Comparison of ENCODE assay signal across 3 cellular contexts in the genomic region with DNA sequence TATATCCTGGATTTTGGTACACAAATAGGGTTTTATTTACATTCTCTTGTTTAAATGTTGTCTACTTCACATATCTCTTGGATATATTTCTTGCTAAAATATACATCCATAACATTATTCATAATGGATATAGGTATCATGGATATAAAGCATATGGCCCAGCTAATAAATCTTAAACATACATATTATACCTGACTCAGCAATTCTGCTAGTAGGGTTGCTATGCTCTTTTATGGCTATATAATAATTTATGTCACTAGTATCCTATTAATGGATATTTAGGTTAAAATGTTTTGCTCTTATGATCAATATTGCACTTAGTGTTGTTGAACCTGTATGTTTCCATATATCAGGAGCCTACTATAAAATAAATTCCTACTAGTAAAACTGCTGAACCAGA.
TF ChIP-seq lines count a peak whose summit lies in the region.

No MANE protein-coding gene starts in this region.

TF ChIP-seq in HepG2, 621 proteins besides CTCF, POLR2A, EP300 and RAD21:
- TF ChIP-seq SSRP1 (CRISPR knock-in tag; IDR thresholded peaks at IDR 0.05) (no peak), MAFF (IDR thresholded peaks at IDR 0.05; ENCODE audit: low read depth, low read length) (peak; percentile 97), MAFK (conservative IDR thresholded peaks at IDR 0.05 in 1 of 2, IDR thresholded peaks at IDR 0.05 in 1 of 2; ENCODE audit: low read length in 2 of 2) (peak; percentile 95 to 98), IRF9 (CRISPR knock-in tag; IDR thresholded peaks at IDR 0.05; ENCODE audit: borderline replicate concordance) (no peak)
- TF ChIP-seq, protein P1, sequence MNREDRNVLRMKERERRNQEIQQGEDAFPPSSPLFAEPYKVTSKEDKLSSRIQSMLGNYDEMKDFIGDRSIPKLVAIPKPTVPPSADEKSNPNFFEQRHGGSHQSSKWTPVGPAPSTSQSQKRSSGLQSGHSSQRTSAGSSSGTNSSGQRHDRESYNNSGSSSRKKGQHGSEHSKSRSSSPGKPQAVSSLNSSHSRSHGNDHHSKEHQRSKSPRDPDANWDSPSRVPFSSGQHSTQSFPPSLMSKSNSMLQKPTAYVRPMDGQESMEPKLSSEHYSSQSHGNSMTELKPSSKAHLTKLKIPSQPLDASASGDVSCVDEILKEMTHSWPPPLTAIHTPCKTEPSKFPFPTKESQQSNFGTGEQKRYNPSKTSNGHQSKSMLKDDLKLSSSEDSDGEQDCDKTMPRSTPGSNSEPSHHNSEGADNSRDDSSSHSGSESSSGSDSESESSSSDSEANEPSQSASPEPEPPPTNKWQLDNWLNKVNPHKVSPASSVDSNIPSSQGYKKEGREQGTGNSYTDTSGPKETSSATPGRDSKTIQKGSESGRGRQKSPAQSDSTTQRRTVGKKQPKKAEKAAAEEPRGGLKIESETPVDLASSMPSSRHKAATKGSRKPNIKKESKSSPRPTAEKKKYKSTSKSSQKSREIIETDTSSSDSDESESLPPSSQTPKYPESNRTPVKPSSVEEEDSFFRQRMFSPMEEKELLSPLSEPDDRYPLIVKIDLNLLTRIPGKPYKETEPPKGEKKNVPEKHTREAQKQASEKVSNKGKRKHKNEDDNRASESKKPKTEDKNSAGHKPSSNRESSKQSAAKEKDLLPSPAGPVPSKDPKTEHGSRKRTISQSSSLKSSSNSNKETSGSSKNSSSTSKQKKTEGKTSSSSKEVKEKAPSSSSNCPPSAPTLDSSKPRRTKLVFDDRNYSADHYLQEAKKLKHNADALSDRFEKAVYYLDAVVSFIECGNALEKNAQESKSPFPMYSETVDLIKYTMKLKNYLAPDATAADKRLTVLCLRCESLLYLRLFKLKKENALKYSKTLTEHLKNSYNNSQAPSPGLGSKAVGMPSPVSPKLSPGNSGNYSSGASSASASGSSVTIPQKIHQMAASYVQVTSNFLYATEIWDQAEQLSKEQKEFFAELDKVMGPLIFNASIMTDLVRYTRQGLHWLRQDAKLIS (CRISPR knock-in tag; IDR thresholded peaks at IDR 0.05): no peak

TF ChIP-seq in K562, 482 proteins besides CTCF, POLR2A, EP300 and RAD21:
- TF ChIP-seq RBM22 (IDR thresholded peaks at IDR 0.05; ENCODE audit: low read depth, low read length, poor library complexity, severe bottlenecking): no peak
- TF ChIP-seq SMARCE1 (IDR thresholded peaks at IDR 0.05): no peak
- TF ChIP-seq MAFG (tag; conservative IDR thresholded peaks at IDR 0.05): peak; percentile 79
- no peak for TF ChIP-seq ZBTB8A (IDR thresholded peaks at IDR 0.05; ENCODE audit: partially characterized antibody)
- peak; percentile 92 for TF ChIP-seq MAFF (IDR thresholded peaks at IDR 0.05; ENCODE audit: low read length)
- TF ChIP-seq, protein P2, sequence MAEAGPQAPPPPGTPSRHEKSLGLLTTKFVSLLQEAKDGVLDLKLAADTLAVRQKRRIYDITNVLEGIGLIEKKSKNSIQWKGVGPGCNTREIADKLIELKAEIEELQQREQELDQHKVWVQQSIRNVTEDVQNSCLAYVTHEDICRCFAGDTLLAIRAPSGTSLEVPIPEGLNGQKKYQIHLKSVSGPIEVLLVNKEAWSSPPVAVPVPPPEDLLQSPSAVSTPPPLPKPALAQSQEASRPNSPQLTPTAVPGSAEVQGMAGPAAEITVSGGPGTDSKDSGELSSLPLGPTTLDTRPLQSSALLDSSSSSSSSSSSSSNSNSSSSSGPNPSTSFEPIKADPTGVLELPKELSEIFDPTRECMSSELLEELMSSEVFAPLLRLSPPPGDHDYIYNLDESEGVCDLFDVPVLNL (CRISPR knock-in tag; IDR thresholded peaks at IDR 0.05; ENCODE audit: low read depth): no peak
- TF ChIP-seq ZNF316 (IDR thresholded peaks at IDR 0.05): peak; percentile 92
- peak; percentile 85 for TF ChIP-seq C11orf30 (IDR thresholded peaks at IDR 0.05; ENCODE audit: low read depth)
- no peak for TF ChIP-seq RBM15 (IDR thresholded peaks at IDR 0.05; ENCODE audit: insufficient read depth, low read length)
- no peak for TF ChIP-seq HDAC1 (IDR thresholded peaks at IDR 0.05)
- TF ChIP-seq RBFOX2 (IDR thresholded peaks at IDR 0.05; ENCODE audit: low read depth, low read length): no peak
- no peak for TF ChIP-seq ZNF431 (CRISPR knock-in tag; IDR thresholded peaks at IDR 0.05)
- TF ChIP-seq MAFK (IDR thresholded peaks at IDR 0.05; ENCODE audit: low read length): peak; percentile 96
- no peak for TF ChIP-seq HDAC3 (IDR thresholded peaks at IDR 0.05; ENCODE audit: borderline replicate concordance, partially characterized antibody)
- TF ChIP-seq, protein P3, sequence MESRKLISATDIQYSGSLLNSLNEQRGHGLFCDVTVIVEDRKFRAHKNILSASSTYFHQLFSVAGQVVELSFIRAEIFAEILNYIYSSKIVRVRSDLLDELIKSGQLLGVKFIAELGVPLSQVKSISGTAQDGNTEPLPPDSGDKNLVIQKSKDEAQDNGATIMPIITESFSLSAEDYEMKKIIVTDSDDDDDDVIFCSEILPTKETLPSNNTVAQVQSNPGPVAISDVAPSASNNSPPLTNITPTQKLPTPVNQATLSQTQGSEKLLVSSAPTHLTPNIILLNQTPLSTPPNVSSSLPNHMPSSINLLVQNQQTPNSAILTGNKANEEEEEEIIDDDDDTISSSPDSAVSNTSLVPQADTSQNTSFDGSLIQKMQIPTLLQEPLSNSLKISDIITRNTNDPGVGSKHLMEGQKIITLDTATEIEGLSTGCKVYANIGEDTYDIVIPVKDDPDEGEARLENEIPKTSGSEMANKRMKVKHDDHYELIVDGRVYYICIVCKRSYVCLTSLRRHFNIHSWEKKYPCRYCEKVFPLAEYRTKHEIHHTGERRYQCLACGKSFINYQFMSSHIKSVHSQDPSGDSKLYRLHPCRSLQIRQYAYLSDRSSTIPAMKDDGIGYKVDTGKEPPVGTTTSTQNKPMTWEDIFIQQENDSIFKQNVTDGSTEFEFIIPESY (CRISPR knock-in tag; IDR thresholded peaks at IDR 0.05): no peak
- no peak for TF ChIP-seq MAX (CRISPR knock-in tag; IDR thresholded peaks at IDR 0.05)
- no peak for TF ChIP-seq POLR2AphosphoS5 (IDR thresholded peaks at IDR 0.05; ENCODE audit: control insufficient read depth, insufficient read depth, low read depth, low read length)
- no peak for TF ChIP-seq XRCC4 (IDR thresholded peaks at IDR 0.05; ENCODE audit: extremely low read depth, insufficient read depth, insufficient read length)
- TF ChIP-seq FOXA1 (IDR thresholded peaks at IDR 0.05; ENCODE audit: borderline replicate concordance): no peak
TF ChIP-seq in K562: peak in this region for 5.

TF ChIP-seq in neural cell, 6 proteins besides CTCF, POLR2A, EP300 and RAD21:
- no peak for TF ChIP-seq TAF1 (IDR thresholded peaks at IDR 0.05; ENCODE audit: low read depth)
- no peak for TF ChIP-seq POLR2AphosphoS5 (IDR thresholded peaks at IDR 0.05)
- TF ChIP-seq REST (IDR thresholded peaks at IDR 0.05; ENCODE audit: borderline replicate concordance): no peak
- no peak for TF ChIP-seq SMC3 (conservative IDR thresholded peaks at IDR 0.05; ENCODE audit: poor library complexity)
